In genomic region chr2:85712849-85713612, GRCh38 we compare ENCODE assay signal across 11 cellular contexts. TPM values are rescaled to one million over a fixed set of nuclear protein-coding genes. Genes with fewer than 3 reads are reported as not detected.
DNase-seq lines count a peak whose midpoint lies in the region; ATAC-seq and TF ChIP-seq lines count a peak whose summit lies in the region.
"Had no signal": no experiment of that assay in that cellular context is flagged by ENCODE, and none has a peak within 500 bp of the region (broad histone marks: within the 10 kb centered on the region; RNA-seq: fewer than 3 reads in every experiment).

No MANE protein-coding gene starts in this region.

- peaks cover 0 to 3% (median 0%) of the 10 kb centered on the region in 4 donors for H3K27me3 ChIP-seq in esophagus muscularis mucosa
- no peaks in the 10 kb centered on the region for H3K27me3 ChIP-seq in upper lobe of right lung
- H3K27me3 ChIP-seq: MG63 had no signal

- peaks cover 42% of the 10 kb centered on the region for H3K27me3 Mint-ChIP-seq in activated naive CD4-positive, alpha-beta T cell treated with anti-CD3 and anti-CD28 coated beads, Interleukin-2, amount 10 ng/mL, durations not matched to agents 7 days and 5 days

- no peak for TF ChIP-seq EP300 in esophagus muscularis mucosa (IDR thresholded peaks at IDR 0.05)

- H3K27ac Mint-ChIP-seq in activated naive CD4-positive, alpha-beta T cell treated with anti-CD3 and anti-CD28 coated beads, Interleukin-2, amount 10 ng/mL, durations not matched to agents 7 days and 5 days, result peak overlapping the region; percentile 40

- no peak for DNase-seq in activated naive CD4-positive, alpha-beta T cell treated with anti-CD3 and anti-CD28 coated beads, Interleukin-2, amount 10 ng/mL, durations not matched to agents 7 days and 5 days
- DNase-seq in activated naive CD4-positive, alpha-beta T cell treated with anti-CD3 and anti-CD28 coated beads, Interleukin-2, amount 50 U/mL, for 16 hours, result no peak
- DNase-seq in esophagus muscularis mucosa (ENCODE audit: extremely low spot score) (no peak), mucosa of gallbladder (ENCODE audit: low spot score) (peak; percentile 81), upper lobe of right lung (peak; percentile 95), NCI-H2227 treated with DMSO at 0.1 percent for 48 hours (lab: John Stamatoyannopoulos, UW) (no peak)
- no peak for DNase-seq in stimulated activated CD8-positive, alpha-beta memory T cell treated with anti-CD3 and anti-CD28 coated beads, Interleukin-4, amount 100 ng/mL, for 48 hours
- DNase-seq: activated CD4-positive, CD25-positive, alpha-beta regulatory T cell treated with anti-CD3 and anti-CD28 coated beads, Interleukin-2, amount 50 U/mL, for 72 hours; MG63 had no signal

- intact Hi-C loops in esophagus muscularis mucosa (cut with DNase I), result no loop called here
- intact Hi-C loops in upper lobe of right lung (cut with DNase I), result no loop called here

- ATAC-seq in upper lobe of right lung, result peak; percentile 76
- ATAC-seq in GM19328 (IDR thresholded peaks at IDR 0.05; ENCODE audit: unreplicated experiment), result no peak

- H3K4me3 Mint-ChIP-seq in activated naive CD4-positive, alpha-beta T cell treated with anti-CD3 and anti-CD28 coated beads, Interleukin-2, amount 10 ng/mL, durations not matched to agents 7 days and 5 days, result no peak overlapping the region

- peaks cover 42% of the 10 kb centered on the region for H3K4me1 Mint-ChIP-seq in activated naive CD4-positive, alpha-beta T cell treated with anti-CD3 and anti-CD28 coated beads, Interleukin-2, amount 10 ng/mL, durations not matched to agents 7 days and 5 days

- H3K4me3 ChIP-seq in esophagus muscularis mucosa (no peak overlapping the region), upper lobe of right lung (peak overlapping the region; percentile 36)
- H3K4me3 ChIP-seq: MG63 had no signal

- TF ChIP-seq POLR2A in esophagus muscularis mucosa (IDR thresholded peaks at IDR 0.05; ENCODE audit: low read depth), result no peak

- H3K9me3 ChIP-seq in esophagus muscularis mucosa (no peaks in the 10 kb centered on the region), upper lobe of right lung (no peaks in the 10 kb centered on the region)
- H3K9me3 ChIP-seq: MG63 had no signal

- H3K4me1 ChIP-seq in esophagus muscularis mucosa (peaks cover 24 to 57% (median 51%) of the 10 kb centered on the region in 4 donors), upper lobe of right lung (peaks cover 64% of the 10 kb centered on the region)

- no peaks in the 10 kb centered on the region for H3K9me3 Mint-ChIP-seq in activated naive CD4-positive, alpha-beta T cell treated with anti-CD3 and anti-CD28 coated beads, Interleukin-2, amount 10 ng/mL, durations not matched to agents 7 days and 5 days

- WGBS in esophagus muscularis mucosa, result 75% methylated on average over 9 of the region's 9 CpGs

- CTCF ChIA-PET in activated naive CD4-positive, alpha-beta T cell treated with anti-CD3 and anti-CD28 coated beads, Interleukin-2, amount 10 ng/mL, durations not matched to agents 7 days and 5 days (lab: Charles Lee), result interaction anchor here (0.6 to 3.8 kb wide), 7 partner anchors 12 to 108 kb away, joined by 3 to 19 read pairs (median 4); no protein-coding TSS in a partner anchor

- no peaks in the 10 kb centered on the region for H3K36me3 Mint-ChIP-seq in activated naive CD4-positive, alpha-beta T cell treated with anti-CD3 and anti-CD28 coated beads, Interleukin-2, amount 10 ng/mL, durations not matched to agents 7 days and 5 days

- no peaks in the 10 kb centered on the region for H3K36me3 ChIP-seq in esophagus muscularis mucosa
- no peaks in the 10 kb centered on the region for H3K36me3 ChIP-seq in upper lobe of right lung
- H3K36me3 ChIP-seq: MG63 had no signal

- TF ChIP-seq CTCF in esophagus muscularis mucosa (IDR thresholded peaks at IDR 0.05) (no peak), upper lobe of right lung (IDR thresholded peaks at IDR 0.05) (no peak)

- H3K27ac ChIP-seq in esophagus muscularis mucosa (replicated peaks in 1 of 4) (peak overlapping the region; percentile 68 to 75 (median 69)), upper lobe of right lung (peak overlapping the region; percentile 94)

RNA-seq across cellular contexts. Expression of gene GNLY, which starts 18.9 kb away (rescaled TPM):
- total RNA-seq in esophagus muscularis mucosa, result 1 to 10 TPM in 3 of 4 donors, under 1 TPM in 1; 0.84 to 3.5 (median 2.0) TPM
- total RNA-seq in mucosa of gallbladder, result 0.95 TPM
- total RNA-seq in upper lobe of right lung, result 18.5 TPM
- total RNA-seq: kidney epithelial cell had no signal

RNA-seq across cellular contexts. Expression of gene ATOH8, which starts 40.8 kb away (rescaled TPM):
- total RNA-seq in esophagus muscularis mucosa (100 to 1,000 TPM in 1 of 4 donors, 10 to 100 TPM in 3; 41.1 to 124 (median 62.5) TPM), mucosa of gallbladder (9.0 TPM), upper lobe of right lung (93.6 TPM)

RNA-seq across cellular contexts. Expression of gene SFTPB, which starts 45.0 kb away (rescaled TPM):
- 100 to 1,000 TPM in 1 of 4 donors, 10 to 100 TPM in 2, not detected in 1; 25.3 to 119 (median 26.6) TPM for total RNA-seq in esophagus muscularis mucosa
- 11.5 TPM for total RNA-seq in mucosa of gallbladder
- 14,872 TPM for total RNA-seq in upper lobe of right lung
- total RNA-seq: kidney epithelial cell had no signal

Comparison
In these comparisons a context has a peak if more than half of its experiments do, and no peak if none do; other contexts are left out.
1. DNase-seq: peak in mucosa of gallbladder (single experiment) and upper lobe of right lung (single experiment); none in activated naive CD4-positive, alpha-beta T cell treated with anti-CD3 and anti-CD28 coated beads, Interleukin-2, amount 10 ng/mL, durations not matched to agents 7 days and 5 days (single experiment), activated naive CD4-positive, alpha-beta T cell treated with anti-CD3 and anti-CD28 coated beads, Interleukin-2, amount 50 U/mL, for 16 hours (single experiment), esophagus muscularis mucosa (single experiment), stimulated activated CD8-positive, alpha-beta memory T cell treated with anti-CD3 and anti-CD28 coated beads, Interleukin-4, amount 100 ng/mL, for 48 hours (single experiment) and NCI-H2227 treated with DMSO at 0.1 percent for 48 hours (single experiment).
2. RNA of gene SFTPB, which starts 45.0 kb away (total RNA-seq): 14,872 TPM in upper lobe of right lung (single experiment); 25.3 to 119 TPM in esophagus muscularis mucosa and 11.5 TPM in mucosa of gallbladder (single experiment); every median in the first group is over 100 times any median in the second.